In genomic region chr6:158869010-158869603, GRCh38 we compare ENCODE assay signal across 8 cellular contexts. TPM values are rescaled to one million over a fixed set of nuclear protein-coding genes. Genes with fewer than 3 reads are reported as not detected.
DNase-seq lines count a peak whose midpoint lies in the region; ATAC-seq lines count a peak whose summit lies in the region.

No MANE protein-coding gene starts in this region.

- H3K27ac ChIP-seq in right cardiac atrium (ENCODE audit: low read length) = peak overlapping the region; percentile 95
- H3K27ac ChIP-seq in skeletal muscle tissue (ENCODE audit: low read depth, low read length) = peak overlapping the region; percentile 75

- peak; percentile 99 for DNase-seq in DMS 273 (lab: John Stamatoyannopoulos, UW; ENCODE audit: unreplicated experiment)
- DNase-seq in NAMALWA (ENCODE audit: low spot score) = peak; percentile 94
- DNase-seq in activated CD8-positive, alpha-beta T cell treated with anti-CD3 and anti-CD28 coated beads, Interleukin-2, amount 10 ng/mL, durations not matched to agents 7 days and 5 days = no peak
- peak in 1 of 3 donors; percentile 68 for DNase-seq in right cardiac atrium
- no peak for DNase-seq in posterior cingulate gyrus

- peak overlapping the region; percentile 10 to 66 (median 22) for H3K9ac ChIP-seq in skeletal muscle tissue (ENCODE audit: low read depth in 1 of 3, low read length in 3 of 3)

- 18% methylated on average over 19 of the region's 19 CpGs for WGBS in right cardiac atrium

- no peaks in the 10 kb centered on the region for H3K36me3 ChIP-seq in skeletal muscle tissue (ENCODE audit: control insufficient read depth in 3 of 3, insufficient read depth in 3 of 3, low read length in 3 of 3)

- no peaks in the 10 kb centered on the region for H3K9me3 Mint-ChIP-seq in activated CD8-positive, alpha-beta T cell treated with anti-CD3 and anti-CD28 coated beads, Interleukin-2, amount 10 ng/mL, durations not matched to agents 7 days and 5 days (ENCODE audit: insufficient read depth)

- peak overlapping the region; percentile 78 for H3K4me3 Mint-ChIP-seq in activated CD8-positive, alpha-beta T cell treated with anti-CD3 and anti-CD28 coated beads, Interleukin-2, amount 10 ng/mL, durations not matched to agents 7 days and 5 days

- CTCF ChIA-PET in activated CD8-positive, alpha-beta T cell treated with anti-CD3 and anti-CD28 coated beads, Interleukin-2, amount 10 ng/mL, durations not matched to agents 7 days and 5 days (lab: Charles Lee) = interaction anchor here (0.6 to 4.1 kb wide), 24 partner anchors 10 to 265 kb away, joined by 3 to 25 read pairs (median 4); partner anchors contain the start of gene RSPH3

- peaks cover 37% of the 10 kb centered on the region for H3K4me1 Mint-ChIP-seq in activated CD8-positive, alpha-beta T cell treated with anti-CD3 and anti-CD28 coated beads, Interleukin-2, amount 10 ng/mL, durations not matched to agents 7 days and 5 days (ENCODE audit: low read depth)

- POLR2A ChIA-PET in activated CD8-positive, alpha-beta T cell treated with anti-CD3 and anti-CD28 coated beads, Interleukin-2, amount 10 ng/mL, durations not matched to agents 7 days and 5 days (lab: Charles Lee) = interaction anchor here (0.7 to 5.8 kb wide), 36 partner anchors 11 to 661 kb away, joined by 3 to 100 read pairs (median 4); partner anchors contain the start of genes DYNLT1, EZR, RSPH3 and TAGAP

- H3K4me1 ChIP-seq in right cardiac atrium (ENCODE audit: control insufficient read depth, insufficient read depth, low read length) = peaks cover 2% of the 10 kb centered on the region
- peaks cover 4 to 9% (median 6%) of the 10 kb centered on the region in 3 donors for H3K4me1 ChIP-seq in skeletal muscle tissue (ENCODE audit: control insufficient read depth in 3 of 3, insufficient read depth in 3 of 3, low read length in 3 of 3)

- H3K4me3 ChIP-seq in right cardiac atrium (ENCODE audit: low read length) (peak overlapping the region; percentile 44), skeletal muscle tissue (ENCODE audit: low read length in 3 of 3) (peak overlapping the region; percentile 54 to 77 (median 70))

- H3K36me3 Mint-ChIP-seq in activated CD8-positive, alpha-beta T cell treated with anti-CD3 and anti-CD28 coated beads, Interleukin-2, amount 10 ng/mL, durations not matched to agents 7 days and 5 days (ENCODE audit: low read depth) = peaks cover 8% of the 10 kb centered on the region

- H3K27me3 ChIP-seq in right cardiac atrium (ENCODE audit: control insufficient read depth, insufficient read depth) (no peaks in the 10 kb centered on the region), skeletal muscle tissue (ENCODE audit: control insufficient read depth in 3 of 3, insufficient read depth in 3 of 3, low read length in 3 of 3) (peaks cover 0 to 5% (median 3%) of the 10 kb centered on the region in 3 donors)

- intact Hi-C loops in right cardiac atrium (cut with DNase I) = no loop called here
- intact Hi-C loops in posterior cingulate gyrus (cut with DNase I) = no loop called here

- no peaks in the 10 kb centered on the region for H3K9me3 ChIP-seq in right cardiac atrium (ENCODE audit: control insufficient read depth, low read length)
- no peaks in the 10 kb centered on the region for H3K9me3 ChIP-seq in skeletal muscle tissue (ENCODE audit: control insufficient read depth in 3 of 3, low read length in 3 of 3)

- ATAC-seq in GM21390 (IDR thresholded peaks at IDR 0.05; ENCODE audit: unreplicated experiment) (peak; percentile 17), right cardiac atrium (peak in 1 of 2 donors; percentile 73), HG03135 (IDR thresholded peaks at IDR 0.05; ENCODE audit: unreplicated experiment) (no peak)
- ATAC-seq in activated CD8-positive, alpha-beta T cell treated with anti-CD3 and anti-CD28 coated beads, Interleukin-2, amount 10 ng/mL, durations not matched to agents 7 days and 5 days = peak; percentile 54

- peak overlapping the region; percentile 99 for H3K27ac Mint-ChIP-seq in activated CD8-positive, alpha-beta T cell treated with anti-CD3 and anti-CD28 coated beads, Interleukin-2, amount 10 ng/mL, durations not matched to agents 7 days and 5 days

- peaks cover 12% of the 10 kb centered on the region for H3K27me3 Mint-ChIP-seq in activated CD8-positive, alpha-beta T cell treated with anti-CD3 and anti-CD28 coated beads, Interleukin-2, amount 10 ng/mL, durations not matched to agents 7 days and 5 days (ENCODE audit: low read depth)

RNA-seq across cellular contexts. Expression of gene EZR, which starts 49.9 kb away (rescaled TPM):
- 100 to 1,000 TPM; 177 to 180 TPM for total RNA-seq in activated CD8-positive, alpha-beta T cell treated with anti-CD3 and anti-CD28 coated beads, Interleukin-2, amount 10 ng/mL, durations not matched to agents 7 days and 5 days
- total RNA-seq in right cardiac atrium (100 to 1,000 TPM; 192 to 261 (median 244) TPM), skeletal muscle tissue (21.4 TPM)
- 178 TPM for polyA plus RNA-seq in right cardiac atrium

Comparison
In these comparisons a context has a peak if more than half of its experiments do, and no peak if none do; other contexts are left out.
1. DNase-seq: peak in DMS 273 (single experiment) and NAMALWA (single experiment); none in activated CD8-positive, alpha-beta T cell treated with anti-CD3 and anti-CD28 coated beads, Interleukin-2, amount 10 ng/mL, durations not matched to agents 7 days and 5 days (single experiment) and posterior cingulate gyrus (0 of 10).